ENCODE assay signal across 10 cellular contexts in genomic region chr11:12680246-12680939, GRCh38. TPM values are rescaled to one million over a fixed set of nuclear protein-coding genes. Genes with fewer than 3 reads are reported as not detected.
DNase-seq lines count a peak whose midpoint lies in the region; ATAC-seq and TF ChIP-seq lines count a peak whose summit lies in the region.
"Had no signal": no experiment of that assay in that cellular context is flagged by ENCODE, and none has a peak within 500 bp of the region (broad histone marks: within the 10 kb centered on the region; RNA-seq: fewer than 3 reads in every experiment).

No MANE protein-coding gene starts in this region.

- H3K36me3 ChIP-seq in neuron (ENCODE audit: insufficient read depth, low read length) = peaks cover 12% of the 10 kb centered on the region

- H3K9me3 ChIP-seq in neuron (ENCODE audit: low read length) = no peaks in the 10 kb centered on the region

- peak overlapping the region; percentile 70 for H3K4me3 Mint-ChIP-seq in WTC11

- no peak for TF ChIP-seq CTCF in WTC11 (IDR thresholded peaks at IDR 0.05)

- peaks cover 95% of the 10 kb centered on the region for H3K4me1 Mint-ChIP-seq in WTC11

- H3K27me3 Mint-ChIP-seq in WTC11 (ENCODE audit: low read depth) = peaks cover 10% of the 10 kb centered on the region

- H3K4me1 ChIP-seq in neuron (ENCODE audit: insufficient read depth, low read length) = peaks cover 75% of the 10 kb centered on the region

- no peaks in the 10 kb centered on the region for H3K27me3 ChIP-seq in neuron (ENCODE audit: insufficient read depth, low read length)

- H3K36me3 Mint-ChIP-seq in WTC11 = peaks cover 4% of the 10 kb centered on the region; the same call in 1 of the 2 replicates
- H3K36me3 Mint-ChIP-seq: IgD-negative memory B cell had no signal

- peak overlapping the region; percentile 99 for H3K27ac Mint-ChIP-seq in WTC11

- POLR2A ChIA-PET in WTC11 (lab: Charles Lee) = interaction anchor here (0.6 to 1.7 kb wide), 11 partner anchors 9 to 303 kb away, joined by 3 to 17 read pairs (median 3); partner anchors contain the start of gene PARVA

- H3K4me3 ChIP-seq in neuron (ENCODE audit: low read length) = peak overlapping the region; percentile 34
- H3K4me3 ChIP-seq: skin epidermis had no signal

- ATAC-seq in WTC11 = peak; percentile 84
- ATAC-seq in GM21717 (IDR thresholded peaks at IDR 0.05; ENCODE audit: unreplicated experiment) = no peak
- no peak for ATAC-seq in GM18907 (IDR thresholded peaks at IDR 0.05; ENCODE audit: unreplicated experiment)

- DNase-seq in EH (ENCODE audit: low read depth) = peak; percentile 93
- peak; percentile 31 for DNase-seq in NCI-H1694 (lab: John Stamatoyannopoulos, UW)
- DNase-seq in WTC11 (ENCODE audit: low spot score) = peak; percentile 91
- peak; percentile 91 for DNase-seq in foreskin melanocyte
- DNase-seq in mesenteric fat pad (ENCODE audit: low spot score) = no peak

- H2AFZ ChIP-seq in neuron (ENCODE audit: low read depth, low read length) = no peak overlapping the region

- CTCF ChIA-PET in WTC11 (lab: Charles Lee) = interaction anchor here (0.8 to 2.4 kb wide), 16 partner anchors 10 to 392 kb away, joined by 3 to 21 read pairs (median 5); no protein-coding TSS in a partner anchor

- H3K9me3 Mint-ChIP-seq in WTC11 = no peaks in the 10 kb centered on the region
- H3K9me3 Mint-ChIP-seq: IgD-negative memory B cell had no signal

TF ChIP-seq in WTC11, 78 proteins besides CTCF, POLR2A, EP300 and RAD21:
- TF ChIP-seq MYBL2 (CRISPR knock-in tag; IDR thresholded peaks at IDR 0.05) (peak; percentile 50; the same call in 1 of the 2 replicates), TEAD1 (CRISPR knock-in tag; IDR thresholded peaks at IDR 0.05) (peak; percentile 16; the same call in 1 of the 2 replicates), ZNF138 (CRISPR knock-in tag; conservative IDR thresholded peaks at IDR 0.05) (0 out of 2 replicates have a peak, but pooled peaks have one; percentile 57), ZNF121 (CRISPR knock-in tag; IDR thresholded peaks at IDR 0.05) (no peak), FOXK1 (CRISPR knock-in tag; IDR thresholded peaks at IDR 0.05) (peak; percentile 95), ETV6 (CRISPR knock-in tag; IDR thresholded peaks at IDR 0.05) (0 out of 2 replicates have a peak, but pooled peaks have one; percentile 83), ZNF416 (CRISPR knock-in tag; IDR thresholded peaks at IDR 0.05) (peak; percentile 45; the same call in 1 of the 2 replicates), KAT7 (CRISPR knock-in tag; IDR thresholded peaks at IDR 0.05; ENCODE audit: borderline replicate concordance) (no peak), NFE2L1 (CRISPR knock-in tag; IDR thresholded peaks at IDR 0.05) (no peak), ZNF281 (CRISPR knock-in tag; IDR thresholded peaks at IDR 0.05) (peak; percentile 37; the same call in 1 of the 2 replicates), FOXP4 (CRISPR knock-in tag; IDR thresholded peaks at IDR 0.05) (peak; percentile 85), SP1 (CRISPR knock-in tag; conservative IDR thresholded peaks at IDR 0.05) (peak; percentile 46; the same call in 1 of the 2 replicates), PRRX2 (CRISPR knock-in tag; IDR thresholded peaks at IDR 0.05) (no peak)
- TF ChIP-seq, protein P1, sequence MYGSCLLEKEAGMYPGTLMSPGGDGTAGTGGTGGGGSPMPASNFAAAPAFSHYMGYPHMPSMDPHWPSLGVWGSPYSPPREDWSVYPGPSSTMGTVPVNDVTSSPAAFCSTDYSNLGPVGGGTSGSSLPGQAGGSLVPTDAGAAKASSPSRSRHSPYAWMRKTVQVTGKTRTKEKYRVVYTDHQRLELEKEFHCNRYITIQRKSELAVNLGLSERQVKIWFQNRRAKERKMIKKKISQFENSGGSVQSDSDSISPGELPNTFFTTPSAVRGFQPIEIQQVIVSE (CRISPR knock-in tag; IDR thresholded peaks at IDR 0.05; ENCODE audit: borderline replicate concordance) = no peak
- TF ChIP-seq, protein P2, sequence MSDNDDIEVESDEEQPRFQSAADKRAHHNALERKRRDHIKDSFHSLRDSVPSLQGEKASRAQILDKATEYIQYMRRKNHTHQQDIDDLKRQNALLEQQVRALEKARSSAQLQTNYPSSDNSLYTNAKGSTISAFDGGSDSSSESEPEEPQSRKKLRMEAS (CRISPR knock-in tag; IDR thresholded peaks at IDR 0.05) = peak; percentile 72
- TF ChIP-seq, protein P3, sequence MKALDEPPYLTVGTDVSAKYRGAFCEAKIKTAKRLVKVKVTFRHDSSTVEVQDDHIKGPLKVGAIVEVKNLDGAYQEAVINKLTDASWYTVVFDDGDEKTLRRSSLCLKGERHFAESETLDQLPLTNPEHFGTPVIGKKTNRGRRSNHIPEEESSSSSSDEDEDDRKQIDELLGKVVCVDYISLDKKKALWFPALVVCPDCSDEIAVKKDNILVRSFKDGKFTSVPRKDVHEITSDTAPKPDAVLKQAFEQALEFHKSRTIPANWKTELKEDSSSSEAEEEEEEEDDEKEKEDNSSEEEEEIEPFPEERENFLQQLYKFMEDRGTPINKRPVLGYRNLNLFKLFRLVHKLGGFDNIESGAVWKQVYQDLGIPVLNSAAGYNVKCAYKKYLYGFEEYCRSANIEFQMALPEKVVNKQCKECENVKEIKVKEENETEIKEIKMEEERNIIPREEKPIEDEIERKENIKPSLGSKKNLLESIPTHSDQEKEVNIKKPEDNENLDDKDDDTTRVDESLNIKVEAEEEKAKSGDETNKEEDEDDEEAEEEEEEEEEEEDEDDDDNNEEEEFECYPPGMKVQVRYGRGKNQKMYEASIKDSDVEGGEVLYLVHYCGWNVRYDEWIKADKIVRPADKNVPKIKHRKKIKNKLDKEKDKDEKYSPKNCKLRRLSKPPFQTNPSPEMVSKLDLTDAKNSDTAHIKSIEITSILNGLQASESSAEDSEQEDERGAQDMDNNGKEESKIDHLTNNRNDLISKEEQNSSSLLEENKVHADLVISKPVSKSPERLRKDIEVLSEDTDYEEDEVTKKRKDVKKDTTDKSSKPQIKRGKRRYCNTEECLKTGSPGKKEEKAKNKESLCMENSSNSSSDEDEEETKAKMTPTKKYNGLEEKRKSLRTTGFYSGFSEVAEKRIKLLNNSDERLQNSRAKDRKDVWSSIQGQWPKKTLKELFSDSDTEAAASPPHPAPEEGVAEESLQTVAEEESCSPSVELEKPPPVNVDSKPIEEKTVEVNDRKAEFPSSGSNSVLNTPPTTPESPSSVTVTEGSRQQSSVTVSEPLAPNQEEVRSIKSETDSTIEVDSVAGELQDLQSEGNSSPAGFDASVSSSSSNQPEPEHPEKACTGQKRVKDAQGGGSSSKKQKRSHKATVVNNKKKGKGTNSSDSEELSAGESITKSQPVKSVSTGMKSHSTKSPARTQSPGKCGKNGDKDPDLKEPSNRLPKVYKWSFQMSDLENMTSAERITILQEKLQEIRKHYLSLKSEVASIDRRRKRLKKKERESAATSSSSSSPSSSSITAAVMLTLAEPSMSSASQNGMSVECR (CRISPR knock-in tag; IDR thresholded peaks at IDR 0.05; ENCODE audit: borderline replicate concordance) = 0 out of 2 replicates have a peak, but pooled peaks have one; percentile 29
- TF ChIP-seq, protein P4, sequence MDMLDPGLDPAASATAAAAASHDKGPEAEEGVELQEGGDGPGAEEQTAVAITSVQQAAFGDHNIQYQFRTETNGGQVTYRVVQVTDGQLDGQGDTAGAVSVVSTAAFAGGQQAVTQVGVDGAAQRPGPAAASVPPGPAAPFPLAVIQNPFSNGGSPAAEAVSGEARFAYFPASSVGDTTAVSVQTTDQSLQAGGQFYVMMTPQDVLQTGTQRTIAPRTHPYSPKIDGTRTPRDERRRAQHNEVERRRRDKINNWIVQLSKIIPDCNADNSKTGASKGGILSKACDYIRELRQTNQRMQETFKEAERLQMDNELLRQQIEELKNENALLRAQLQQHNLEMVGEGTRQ (CRISPR knock-in tag; IDR thresholded peaks at IDR 0.05) = 0 out of 2 replicates have a peak, but pooled peaks have one; percentile 29

RNA-seq across cellular contexts. Expression of gene TEAD1, which starts 6.2 kb away (rescaled TPM):
- total RNA-seq in WTC11 (2021) (58.9 to 79.9 TPM (median 62.0 TPM) in 3 replicates), mesenteric fat pad (150 TPM)
